ENCODE assay signal across 1 cellular context in the genomic region with DNA sequence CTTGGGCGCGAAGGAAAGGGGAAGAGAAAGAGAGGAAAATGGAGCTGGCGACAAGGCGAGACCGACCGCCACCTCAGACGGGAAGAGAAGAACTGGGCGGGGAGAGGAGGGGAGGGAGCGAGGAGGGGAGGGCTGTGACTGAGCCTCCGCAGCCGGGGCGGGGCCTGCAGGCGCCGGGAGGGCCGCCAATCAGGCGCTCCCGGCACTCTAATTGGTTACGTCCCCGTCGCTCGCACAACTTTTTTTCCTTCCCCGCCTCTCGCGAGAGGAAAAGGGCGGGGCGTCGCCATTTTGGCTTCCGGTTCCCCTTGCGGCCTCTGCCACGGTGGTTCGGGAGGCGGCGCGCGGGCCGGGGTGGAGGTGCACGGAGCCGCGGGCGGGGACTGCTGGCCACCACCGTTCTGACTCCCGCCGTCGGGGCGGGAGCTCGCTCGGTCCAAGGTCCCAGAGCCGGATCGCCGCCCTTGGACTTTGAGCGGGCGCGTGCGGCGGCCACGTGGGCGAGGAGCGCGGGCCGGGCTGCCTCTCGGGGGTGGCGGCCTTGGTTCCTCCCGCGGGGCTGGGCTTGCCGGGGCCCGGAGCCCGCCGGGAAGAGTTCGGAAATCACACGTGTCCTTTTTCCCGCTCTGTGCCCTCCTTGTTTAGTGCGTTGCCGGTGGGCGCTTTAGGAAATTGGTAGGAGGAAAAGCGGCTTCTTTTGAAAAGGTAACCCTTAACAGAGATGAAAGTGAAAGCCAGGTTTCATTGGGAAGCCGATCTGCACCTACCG.
TF ChIP-seq lines count a peak whose summit lies in the region.

Gene GDI2, minus strand, starts transcription at position 94 of the 769 bp plus-strand sequence. CDS start 176 bp downstream, outside the sequence.

TF ChIP-seq in HepG2, 621 proteins besides CTCF, POLR2A, EP300 and RAD21 (continued from another document and continues in another):
- TF ChIP-seq ZNF567 (CRISPR knock-in tag; IDR thresholded peaks at IDR 0.05; ENCODE audit: borderline replicate concordance) = peak; percentile 86
- TF ChIP-seq TAF1 (CRISPR knock-in tag; IDR thresholded peaks at IDR 0.05) = peak; percentile 92
- TF ChIP-seq TBP (CRISPR knock-in tag; IDR thresholded peaks at IDR 0.05) = no peak
- TF ChIP-seq ZNF317 (CRISPR knock-in tag; IDR thresholded peaks at IDR 0.05) = peak; percentile 68; the same call in 1 of the 2 replicates
- 0 out of 2 replicates have a peak, but pooled peaks have one; percentile 36 for TF ChIP-seq ZNF556 (CRISPR knock-in tag; IDR thresholded peaks at IDR 0.05; ENCODE audit: borderline replicate concordance)
- TF ChIP-seq ZFYVE20 (CRISPR knock-in tag; IDR thresholded peaks at IDR 0.05; ENCODE audit: borderline replicate concordance, low read depth) = peak; percentile 75; the same call in 1 of the 2 replicates
- peak; percentile 90; the same call in 1 of the 2 replicates for TF ChIP-seq NFAT5 (CRISPR knock-in tag; IDR thresholded peaks at IDR 0.05)
- peak; percentile 81; the same call in 1 of the 2 replicates for TF ChIP-seq NR1H2 (CRISPR knock-in tag; IDR thresholded peaks at IDR 0.05; ENCODE audit: borderline replicate concordance, low read depth)
- TF ChIP-seq FUBP1 (CRISPR knock-in tag; IDR thresholded peaks at IDR 0.05; ENCODE audit: borderline replicate concordance) = no peak
- no peak for TF ChIP-seq SOX13 (IDR thresholded peaks at IDR 0.05)
- peak in 1 of 2 experiments; percentile 72; a peak in 2 of 4 replicates for TF ChIP-seq SOX13 (CRISPR knock-in tag; conservative IDR thresholded peaks at IDR 0.05 in 1 of 2, IDR thresholded peaks at IDR 0.05 in 1 of 2)
- no peak for TF ChIP-seq SRSF4 (IDR thresholded peaks at IDR 0.05; ENCODE audit: low read depth, low read length, poor library complexity, severe bottlenecking)
- TF ChIP-seq, protein P1, sequence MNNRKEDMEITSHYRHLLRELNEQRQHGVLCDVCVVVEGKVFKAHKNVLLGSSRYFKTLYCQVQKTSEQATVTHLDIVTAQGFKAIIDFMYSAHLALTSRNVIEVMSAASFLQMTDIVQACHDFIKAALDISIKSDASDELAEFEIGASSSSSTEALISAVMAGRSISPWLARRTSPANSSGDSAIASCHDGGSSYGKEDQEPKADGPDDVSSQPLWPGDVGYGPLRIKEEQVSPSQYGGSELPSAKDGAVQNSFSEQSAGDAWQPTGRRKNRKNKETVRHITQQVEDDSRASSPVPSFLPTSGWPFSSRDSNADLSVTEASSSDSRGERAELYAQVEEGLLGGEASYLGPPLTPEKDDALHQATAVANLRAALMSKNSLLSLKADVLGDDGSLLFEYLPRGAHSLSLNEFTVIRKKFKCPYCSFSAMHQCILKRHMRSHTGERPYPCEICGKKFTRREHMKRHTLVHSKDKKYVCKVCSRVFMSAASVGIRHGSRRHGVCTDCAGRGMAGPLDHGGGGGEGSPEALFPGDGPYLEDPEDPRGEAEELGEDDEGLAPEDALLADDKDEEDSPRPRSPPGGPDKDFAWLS (CRISPR knock-in tag; IDR thresholded peaks at IDR 0.05; ENCODE audit: borderline replicate concordance) = no peak
- TF ChIP-seq ZNF546 (CRISPR knock-in tag; conservative IDR thresholded peaks at IDR 0.05) = peak; percentile 94
- peak; percentile 88; the same call in 1 of the 2 replicates for TF ChIP-seq ZNF280B (CRISPR knock-in tag; IDR thresholded peaks at IDR 0.05; ENCODE audit: borderline replicate concordance)
- TF ChIP-seq NFE2 (CRISPR knock-in tag; IDR thresholded peaks at IDR 0.05) = no peak
- 0 out of 2 replicates have a peak, but pooled peaks have one; percentile 15 for TF ChIP-seq HOXA7 (CRISPR knock-in tag; IDR thresholded peaks at IDR 0.05)
- TF ChIP-seq KMT2B (CRISPR knock-in tag; IDR thresholded peaks at IDR 0.05) = peak; percentile 86
- TF ChIP-seq ZNF44 (CRISPR knock-in tag; IDR thresholded peaks at IDR 0.05) = peak; percentile 22; the same call in 1 of the 2 replicates
- TF ChIP-seq ERF (CRISPR knock-in tag; IDR thresholded peaks at IDR 0.05) = peak; percentile 96
- TF ChIP-seq KLF6 (CRISPR knock-in tag; IDR thresholded peaks at IDR 0.05) = peak; percentile 97
- peak; percentile 53; the same call in 1 of the 2 replicates for TF ChIP-seq DNMT1 (CRISPR knock-in tag; IDR thresholded peaks at IDR 0.05)
- 0 out of 2 replicates have a peak, but pooled peaks have one; percentile 33 for TF ChIP-seq CBX2 (IDR thresholded peaks at IDR 0.05; ENCODE audit: low read depth, low read length)
- TF ChIP-seq CBX2 (CRISPR knock-in tag; IDR thresholded peaks at IDR 0.05; ENCODE audit: low read depth) = peak; percentile 95; the same call in 1 of the 2 replicates
- peak; percentile 98; the same call in 1 of the 2 replicates for TF ChIP-seq ZNF670 (CRISPR knock-in tag; IDR thresholded peaks at IDR 0.05; ENCODE audit: borderline replicate concordance)
- peak; percentile 95 for TF ChIP-seq SPEN (CRISPR knock-in tag; IDR thresholded peaks at IDR 0.05; ENCODE audit: low read depth)
- TF ChIP-seq SMAD9 (CRISPR knock-in tag; IDR thresholded peaks at IDR 0.05) = 0 out of 2 replicates have a peak, but pooled peaks have one; percentile 9
- peak; percentile 72; the same call in 1 of the 2 replicates for TF ChIP-seq ELF4 (CRISPR knock-in tag; IDR thresholded peaks at IDR 0.05; ENCODE audit: borderline replicate concordance)
- no peak for TF ChIP-seq NFIC (IDR thresholded peaks at IDR 0.05; ENCODE audit: low read length)
- TF ChIP-seq ZNF724P (CRISPR knock-in tag; IDR thresholded peaks at IDR 0.05; ENCODE audit: borderline replicate concordance) = peak; percentile 95
- peak; percentile 99 for TF ChIP-seq ZNF607 (CRISPR knock-in tag; IDR thresholded peaks at IDR 0.05; ENCODE audit: borderline replicate concordance)
- TF ChIP-seq ZNF792 (CRISPR knock-in tag; IDR thresholded peaks at IDR 0.05) = peak; percentile 84; the same call in 1 of the 2 replicates
- no peak for TF ChIP-seq CEBPB (IDR thresholded peaks at IDR 0.05; ENCODE audit: borderline replicate concordance, low read depth, low read length)
- TF ChIP-seq ZNF709 (CRISPR knock-in tag; IDR thresholded peaks at IDR 0.05) = peak; percentile 96
- TF ChIP-seq, protein P2, sequence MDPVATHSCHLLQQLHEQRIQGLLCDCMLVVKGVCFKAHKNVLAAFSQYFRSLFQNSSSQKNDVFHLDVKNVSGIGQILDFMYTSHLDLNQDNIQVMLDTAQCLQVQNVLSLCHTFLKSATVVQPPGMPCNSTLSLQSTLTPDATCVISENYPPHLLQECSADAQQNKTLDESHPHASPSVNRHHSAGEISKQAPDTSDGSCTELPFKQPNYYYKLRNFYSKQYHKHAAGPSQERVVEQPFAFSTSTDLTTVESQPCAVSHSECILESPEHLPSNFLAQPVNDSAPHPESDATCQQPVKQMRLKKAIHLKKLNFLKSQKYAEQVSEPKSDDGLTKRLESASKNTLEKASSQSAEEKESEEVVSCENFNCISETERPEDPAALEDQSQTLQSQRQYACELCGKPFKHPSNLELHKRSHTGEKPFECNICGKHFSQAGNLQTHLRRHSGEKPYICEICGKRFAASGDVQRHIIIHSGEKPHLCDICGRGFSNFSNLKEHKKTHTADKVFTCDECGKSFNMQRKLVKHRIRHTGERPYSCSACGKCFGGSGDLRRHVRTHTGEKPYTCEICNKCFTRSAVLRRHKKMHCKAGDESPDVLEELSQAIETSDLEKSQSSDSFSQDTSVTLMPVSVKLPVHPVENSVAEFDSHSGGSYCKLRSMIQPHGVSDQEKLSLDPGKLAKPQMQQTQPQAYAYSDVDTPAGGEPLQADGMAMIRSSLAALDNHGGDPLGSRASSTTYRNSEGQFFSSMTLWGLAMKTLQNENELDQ (CRISPR knock-in tag; IDR thresholded peaks at IDR 0.05; ENCODE audit: borderline replicate concordance) = no peak
- 0 out of 2 replicates have a peak, but pooled peaks have one; percentile 10 for TF ChIP-seq SIN3B (IDR thresholded peaks at IDR 0.05; ENCODE audit: low read length)
- no peak for TF ChIP-seq DBP (CRISPR knock-in tag; IDR thresholded peaks at IDR 0.05; ENCODE audit: not compliant biosample characterization)
- TF ChIP-seq ZBTB7B (CRISPR knock-in tag; IDR thresholded peaks at IDR 0.05) = peak; percentile 50; the same call in 1 of the 2 replicates
- peak; percentile 58; the same call in 1 of the 2 replicates for TF ChIP-seq NCOA2 (CRISPR knock-in tag; IDR thresholded peaks at IDR 0.05)
- peak; percentile 81; the same call in 1 of the 2 replicates for TF ChIP-seq ZNF878 (CRISPR knock-in tag; IDR thresholded peaks at IDR 0.05)
- TF ChIP-seq ARNT (IDR thresholded peaks at IDR 0.05) = no peak
- peak; percentile 72; the same call in 1 of the 2 replicates for TF ChIP-seq ZNF343 (CRISPR knock-in tag; IDR thresholded peaks at IDR 0.05)
- peak; percentile 95; the same call in 1 of the 2 replicates for TF ChIP-seq REXO4 (CRISPR knock-in tag; IDR thresholded peaks at IDR 0.05; ENCODE audit: borderline replicate concordance)
- TF ChIP-seq POGZ (CRISPR knock-in tag; IDR thresholded peaks at IDR 0.05) = peak; percentile 89
- no peak; the same call in 1 of the 2 replicates for TF ChIP-seq ZNF614 (CRISPR knock-in tag; IDR thresholded peaks at IDR 0.05; ENCODE audit: borderline replicate concordance)
- TF ChIP-seq, protein P3, sequence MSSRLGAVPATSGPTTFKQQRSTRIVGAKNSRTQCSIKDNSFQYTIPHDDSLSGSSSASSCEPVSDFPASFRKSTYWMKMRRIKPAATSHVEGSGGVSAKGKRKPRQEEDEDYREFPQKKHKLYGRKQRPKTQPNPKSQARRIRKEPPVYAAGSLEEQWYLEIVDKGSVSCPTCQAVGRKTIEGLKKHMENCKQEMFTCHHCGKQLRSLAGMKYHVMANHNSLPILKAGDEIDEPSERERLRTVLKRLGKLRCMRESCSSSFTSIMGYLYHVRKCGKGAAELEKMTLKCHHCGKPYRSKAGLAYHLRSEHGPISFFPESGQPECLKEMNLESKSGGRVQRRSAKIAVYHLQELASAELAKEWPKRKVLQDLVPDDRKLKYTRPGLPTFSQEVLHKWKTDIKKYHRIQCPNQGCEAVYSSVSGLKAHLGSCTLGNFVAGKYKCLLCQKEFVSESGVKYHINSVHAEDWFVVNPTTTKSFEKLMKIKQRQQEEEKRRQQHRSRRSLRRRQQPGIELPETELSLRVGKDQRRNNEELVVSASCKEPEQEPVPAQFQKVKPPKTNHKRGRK (CRISPR knock-in tag; IDR thresholded peaks at IDR 0.05) = no peak
- no peak for TF ChIP-seq ZC3H4 (CRISPR knock-in tag; IDR thresholded peaks at IDR 0.05; ENCODE audit: borderline replicate concordance)
- TF ChIP-seq ZNF768 (CRISPR knock-in tag; IDR thresholded peaks at IDR 0.05) = peak; percentile 79
- TF ChIP-seq TOPORS (CRISPR knock-in tag; IDR thresholded peaks at IDR 0.05) = peak; percentile 90
